Comparison of ENCODE assay signal across 8 cellular contexts in genomic region chr18:58541789-58542425, GRCh38.
DNase-seq lines count a peak whose midpoint lies in the region; ATAC-seq, FAIRE-seq and TF ChIP-seq lines count a peak whose summit lies in the region.

No MANE protein-coding gene starts in this region.

- H3K4me1 Mint-ChIP-seq in nephron = peaks cover 63% of the 10 kb centered on the region

- DNase-seq in AG04450 (ENCODE audit: low read depth, low spot score) (peak; percentile 95), SKM-1 treated with dmso at 0.1 percent for 144 hours (lab: John Stamatoyannopoulos, UW; ENCODE audit: unreplicated experiment) (peak; percentile 82), bronchial epithelial cell (ENCODE audit: low read depth) (peak; percentile 100), NCI-H1694 (lab: John Stamatoyannopoulos, UW) (no peak), HuH-7.5 (ENCODE audit: low spot score) (no peak)

- CTCF ChIA-PET in AG04450 (lab: Charles Lee) = interaction anchor here (4.5 kb wide), 1 partner anchor 222 kb away, joined by 20 read pairs; no protein-coding TSS in a partner anchor

- TF ChIP-seq CTCF in AG04450 (IDR thresholded peaks at IDR 0.05; ENCODE audit: low read depth, low read length) = no peak
- no peak for TF ChIP-seq CTCF in bronchial epithelial cell (IDR thresholded peaks at IDR 0.05; ENCODE audit: insufficient read depth, low read length, severe bottlenecking)
- TF ChIP-seq CTCF in nephron (IDR thresholded peaks at IDR 0.05; ENCODE audit: unreplicated experiment in 3 of 3) = no peak

- no peak overlapping the region for H3K4me3 ChIP-seq in AG04450 (ENCODE audit: low read depth, low read length)
- no peak overlapping the region for H3K4me3 ChIP-seq in bronchial epithelial cell (ENCODE audit: low read depth, low read length)

- ATAC-seq in GM19023 (IDR thresholded peaks at IDR 0.05; ENCODE audit: unreplicated experiment) = peak; percentile 56
- ATAC-seq in HG03139 (IDR thresholded peaks at IDR 0.05; ENCODE audit: unreplicated experiment) = peak; percentile 46

- H3K4me3 Mint-ChIP-seq in nephron = no peak overlapping the region

- POLR2A ChIA-PET in AG04450 (lab: Yijun Ruan, JAX) = interaction anchor here (0.7 to 0.9 kb wide), 2 partner anchors 25 to 129 kb away, joined by 3 read pairs; partner anchors contain the start of gene MALT1

- FAIRE-seq in bronchial epithelial cell (lab: Jason Lieb, UNC) = peak; percentile 87

- H3K36me3 ChIP-seq in bronchial epithelial cell (ENCODE audit: control insufficient read depth, insufficient read depth, low read length) = no peaks in the 10 kb centered on the region

- H3K9me3 Mint-ChIP-seq in nephron = no peaks in the 10 kb centered on the region

- peak overlapping the region; percentile 90 for H3K27ac ChIP-seq in AG04450 (ENCODE audit: low read depth, low read length)

- no peaks in the 10 kb centered on the region for H3K36me3 Mint-ChIP-seq in nephron (ENCODE audit: low read depth)

- H3K27me3 ChIP-seq in AG04450 (ENCODE audit: control insufficient read depth, insufficient read depth, low read length) = no peaks in the 10 kb centered on the region
- no peaks in the 10 kb centered on the region for H3K27me3 ChIP-seq in bronchial epithelial cell (ENCODE audit: control insufficient read depth, insufficient read depth, low read length)

- H3K9me3 ChIP-seq in AG04450 (ENCODE audit: control insufficient read depth, insufficient read depth, low read length) = no peaks in the 10 kb centered on the region

- H3K27me3 Mint-ChIP-seq in nephron (ENCODE audit: low read depth) = no peaks in the 10 kb centered on the region

- peak overlapping the region; percentile 6 to 63 (median 60) for H3K27ac Mint-ChIP-seq in nephron

Comparison
In these comparisons a context has a peak if more than half of its experiments do, and no peak if none do; other contexts are left out.
1. DNase-seq: peak in AG04450 (single experiment), SKM-1 treated with dmso at 0.1 percent for 144 hours (single experiment) and bronchial epithelial cell (single experiment); none in NCI-H1694 (single experiment) and HuH-7.5 (single experiment).